Comparison of ENCODE assay signal across 23 cellular contexts in genomic region chr10:12179616-12180015, GRCh38. TPM values are rescaled to one million over a fixed set of nuclear protein-coding genes. Genes with fewer than 3 reads are reported as not detected.
DNase-seq lines count a peak whose midpoint lies in the region; ATAC-seq lines count a peak whose summit lies in the region.
"Had no signal": no experiment of that assay in that cellular context is flagged by ENCODE, and none has a peak within 500 bp of the region (broad histone marks: within the 10 kb centered on the region; RNA-seq: fewer than 3 reads in every experiment).

No MANE protein-coding gene starts in this region.

- no peak overlapping the region for H3K4me3 ChIP-seq in HUES6 (ENCODE audit: low read depth, low read length)
- H3K4me3 ChIP-seq: gastrocnemius medialis, spleen had no signal

- peak overlapping the region; percentile 65 for H3K27ac Mint-ChIP-seq in T-helper 2 cell treated with Interferon-gamma antibody and Interleukin-4, amounts not matched to agents 5 μg/mL and 100 μg/mL, for 36 hours
- H3K27ac Mint-ChIP-seq in immature natural killer cell: peak overlapping the region in 4 of 6 donors; percentile 20 to 84 (median 44)

- H3K27me3 Mint-ChIP-seq in T-helper 2 cell treated with Interferon-gamma antibody and Interleukin-4, amounts not matched to agents 5 μg/mL and 100 μg/mL, for 36 hours (ENCODE audit: low read depth): no peaks in the 10 kb centered on the region
- H3K27me3 Mint-ChIP-seq in immature natural killer cell (ENCODE audit: low read depth in 3 of 3): peaks cover 0 to 2% (median 0%) of the 10 kb centered on the region in 3 donors

- peaks cover 51% of the 10 kb centered on the region for H3K36me3 Mint-ChIP-seq in T-helper 2 cell treated with Interferon-gamma antibody and Interleukin-4, amounts not matched to agents 5 μg/mL and 100 μg/mL, for 36 hours (ENCODE audit: low read depth)
- peaks cover 5 to 10% (median 9%) of the 10 kb centered on the region in 3 donors for H3K36me3 Mint-ChIP-seq in immature natural killer cell

- H3K27me3 ChIP-seq in HUES6 (ENCODE audit: control insufficient read depth, insufficient read depth, low read length): no peaks in the 10 kb centered on the region
- H3K27me3 ChIP-seq: gastrocnemius medialis, spleen had no signal

- no peaks in the 10 kb centered on the region for H3K9me3 ChIP-seq in HUES6 (ENCODE audit: control insufficient read depth, insufficient read depth, low read depth, low read length)
- H3K9me3 ChIP-seq: gastrocnemius medialis, spleen had no signal

- H3K9ac ChIP-seq in HUES6 (ENCODE audit: low read length): no peak overlapping the region

- no peak overlapping the region for H3K4me3 Mint-ChIP-seq in T-helper 2 cell treated with Interferon-gamma antibody and Interleukin-4, amounts not matched to agents 5 μg/mL and 100 μg/mL, for 36 hours
- no peak overlapping the region for H3K4me3 Mint-ChIP-seq in immature natural killer cell

- H3K36me3 ChIP-seq in HUES6 (ENCODE audit: control insufficient read depth, insufficient read depth, low read length): peaks cover 54% of the 10 kb centered on the region
- H3K36me3 ChIP-seq: WERI-Rb-1 had no signal

- H3K4me1 ChIP-seq in HUES6 (ENCODE audit: control insufficient read depth, insufficient read depth, low read length): peaks cover 20% of the 10 kb centered on the region
- H3K4me1 ChIP-seq: gastrocnemius medialis had no signal

- DNase-seq in T-helper 2 cell treated with Interferon-gamma antibody and Interleukin-4, amounts not matched to agents 5 μg/mL and 100 μg/mL, for 36 hours (ENCODE audit: low spot score): no peak
- no peak for DNase-seq in T-helper 2 cell
- peak; percentile 5 for DNase-seq in SKM-1 (lab: John Stamatoyannopoulos, UW; ENCODE audit: unreplicated experiment)
- DNase-seq in immature natural killer cell: no peak
- DNase-seq in sciatic nerve (ENCODE audit: low spot score): no peak
- DNase-seq: activated effector memory CD4-positive, alpha-beta T cell treated with anti-CD3 and anti-CD28 coated beads, Interleukin-2, amount 50 U/mL, for 16 hours; anterior cingulate cortex; C1 segment of cervical spinal cord; central memory CD4-positive, alpha-beta T cell; DMS53; gastrocnemius medialis; left colon; NCI-H1694; NCI-H2227 treated with DMSO at 0.1 percent for 48 hours; RPMI8226; spleen; stimulated activated CD8-positive, alpha-beta memory T cell treated with anti-CD3 and anti-CD28 coated beads, Interleukin-4, amount 100 ng/mL, for 48 hours; WERI-Rb-1 had no signal

- peak overlapping the region; percentile 63 for H3K27ac ChIP-seq in HUES6 (ENCODE audit: low read depth, low read length)
- H3K27ac ChIP-seq: gastrocnemius medialis, WERI-Rb-1 had no signal

- ATAC-seq in sciatic nerve: no peak
- no peak for ATAC-seq in GM18519 (IDR thresholded peaks at IDR 0.05; ENCODE audit: low FRiP score, unreplicated experiment)
- ATAC-seq in GM21576 (IDR thresholded peaks at IDR 0.05; ENCODE audit: unreplicated experiment): no peak
- ATAC-seq: esophagus mucosa, gastrocnemius medialis, HepG2 had no signal

- peaks cover 20% of the 10 kb centered on the region for H3K4me1 Mint-ChIP-seq in T-helper 2 cell treated with Interferon-gamma antibody and Interleukin-4, amounts not matched to agents 5 μg/mL and 100 μg/mL, for 36 hours (ENCODE audit: low read depth)
- peaks cover 14 to 21% of the 10 kb centered on the region in 2 donors for H3K4me1 Mint-ChIP-seq in immature natural killer cell

- intact Hi-C loops in sciatic nerve (cut with DNase I): no loop called here

- no peaks in the 10 kb centered on the region for H3K9me3 Mint-ChIP-seq in T-helper 2 cell treated with Interferon-gamma antibody and Interleukin-4, amounts not matched to agents 5 μg/mL and 100 μg/mL, for 36 hours
- no peaks in the 10 kb centered on the region for H3K9me3 Mint-ChIP-seq in immature natural killer cell

RNA-seq across cellular contexts. Expression of gene NUDT5, which starts 16.1 kb away (rescaled TPM):
- 10 to 100 TPM; 58.3 to 69.4 (median 59.6) TPM for polyA plus RNA-seq in immature natural killer cell
- 36.2 TPM for total RNA-seq in sciatic nerve

RNA-seq across cellular contexts. Expression of gene CDC123, which starts 16.4 kb away (rescaled TPM):
- 100 to 1,000 TPM in 2 of 3 donors, 10 to 100 TPM in 1; 79.8 to 149 (median 103) TPM for polyA plus RNA-seq in immature natural killer cell
- total RNA-seq in sciatic nerve: 42.2 TPM

RNA-seq across cellular contexts. Expression of gene SEC61A2, which starts 50.1 kb away (rescaled TPM):
- polyA plus RNA-seq in immature natural killer cell: 1 to 10 TPM; 1.8 to 6.8 (median 2.7) TPM
- total RNA-seq in sciatic nerve: 18.3 TPM
